In the genomic region with DNA sequence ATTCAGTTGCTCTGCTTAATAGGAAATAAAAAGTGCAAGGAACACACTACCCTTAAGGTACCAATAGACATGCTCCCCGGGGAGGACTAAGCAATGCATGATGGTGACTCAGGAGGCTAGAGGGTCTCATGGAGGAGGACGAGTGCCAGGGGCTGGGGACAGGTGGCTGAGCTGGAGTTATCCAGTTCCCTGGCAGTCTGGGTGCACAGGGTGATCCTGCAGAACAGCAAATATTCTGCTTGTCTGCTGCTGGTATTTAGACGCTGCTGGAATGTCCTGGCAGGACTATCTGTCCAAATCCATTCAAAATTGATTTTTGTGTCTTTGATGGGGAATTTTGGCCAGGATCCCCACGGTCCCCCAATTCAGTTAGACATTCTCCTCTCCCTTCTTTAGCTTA, we compare ENCODE assay signal across 21 cellular contexts.
"Had no signal": no experiment of that assay in that cellular context is flagged by ENCODE, and none has a peak within 500 bp of the region (broad histone marks: within the 10 kb centered on the region; RNA-seq: fewer than 3 reads in every experiment).

No MANE protein-coding gene starts in this region.

- DNase-seq: activated CD4-positive, alpha-beta memory T cell treated with anti-CD3 and anti-CD28 coated beads, Interleukin-2, amount 10 ng/mL, durations not matched to agents 7 days and 5 days; activated CD4-positive, alpha-beta T cell treated with anti-CD3 and anti-CD28 coated beads for 4 hours; activated CD8-positive, alpha-beta memory T cell treated with anti-CD3 and anti-CD28 coated beads, Interleukin-2, amount 10 ng/mL, durations not matched to agents 7 days and 5 days; activated naive CD4-positive, alpha-beta T cell; activated naive CD8-positive, alpha-beta T cell treated with anti-CD3 and anti-CD28 coated beads for 36 hours; amniotic stem cell; effector memory CD8-positive, alpha-beta T cell; foreskin fibroblast; hippocampal formation; left colon; naive thymus-derived CD4-positive, alpha-beta T cell; pancreas; SJCRH30; stimulated activated CD4-positive, alpha-beta T cell treated with anti-CD3 and anti-CD28 coated beads, Interleukin-2, amount 100 ng/mL, for 48 hours; testis; uterus had no signal

- H3K9me3 ChIP-seq: pancreas, SJCRH30, testis, uterus had no signal

- ATAC-seq: activated CD8-positive, alpha-beta memory T cell treated with anti-CD3 and anti-CD28 coated beads, Interleukin-2, amount 10 ng/mL, durations not matched to agents 7 days and 5 days; activated T-helper 17 cell treated with anti-CD3 and anti-CD28 coated beads, Interleukin-2, amount 50 U/mL, for 72 hours; effector memory CD8-positive, alpha-beta T cell; left colon; naive thymus-derived CD4-positive, alpha-beta T cell; pancreas; stimulated activated memory B cell treated with anti-CD40 and anti-IgM and Interleukin-4, amounts not matched to agents 10 μg/mL and 1 μg/mL and 100 μg/mL, for 72 hours; WTC11 had no signal

- H3K4me3 ChIP-seq: cardiac muscle cell, pancreas, SJCRH30, testis, uterus had no signal

- H3K36me3 ChIP-seq: cardiac muscle cell, pancreas, SJCRH30, uterus had no signal

- H3K27ac ChIP-seq: cardiac muscle cell, epithelial cell of prostate, pancreas, SJCRH30, testis had no signal

- H3K4me1 ChIP-seq: pancreas, testis, uterus had no signal

- H3K27me3 ChIP-seq: cardiac muscle cell, pancreas, SJCRH30, testis, uterus had no signal
